In genomic region chr6:156395276-156395675, GRCh38 we compare ENCODE assay signal across 9 cellular contexts.
DNase-seq lines count a peak whose midpoint lies in the region; ATAC-seq, FAIRE-seq and TF ChIP-seq lines count a peak whose summit lies in the region.
"Had no signal": no experiment of that assay in that cellular context is flagged by ENCODE, and none has a peak within 500 bp of the region (broad histone marks: within the 10 kb centered on the region; RNA-seq: fewer than 3 reads in every experiment).

No MANE protein-coding gene starts in this region.

- no peak overlapping the region for H3K4me3 Mint-ChIP-seq in CD14-positive monocyte

- H3K36me3 Mint-ChIP-seq in CD14-positive monocyte: no peaks in the 10 kb centered on the region

- DNase-seq in activated CD4-positive, alpha-beta T cell treated with anti-CD3 and anti-CD28 coated beads for 24 hours (ENCODE audit: low read depth in 2 of 2): peak; percentile 19 to 32
- DNase-seq in activated CD4-positive, alpha-beta T cell treated with anti-CD3 and anti-CD28 coated beads for 1 hour: no peak
- DNase-seq in activated effector memory CD4-positive, alpha-beta T cell treated with anti-CD3 and anti-CD28 coated beads, Interleukin-2, amount 50 U/mL, for 16 hours: peak; percentile 79
- DNase-seq in suprapubic skin (ENCODE audit: low spot score in 2 of 2): no peak
- DNase-seq in frontal cortex (ENCODE audit: low spot score in 2 of 2): no peak
- DNase-seq in NCI-H526 treated with DMSO at 0.1 percent for 48 hours (lab: John Stamatoyannopoulos, UW): no peak
- DNase-seq in CD14-positive monocyte (ENCODE audit: low spot score): no peak
- DNase-seq: right cardiac atrium had no signal

- 48% methylated on average over 6 of the region's 6 CpGs for WGBS in suprapubic skin

- H3K27ac Mint-ChIP-seq in CD14-positive monocyte: no peak overlapping the region

- peaks cover 40% of the 10 kb centered on the region for H3K4me1 ChIP-seq in suprapubic skin

- no peaks in the 10 kb centered on the region for H3K36me3 ChIP-seq in suprapubic skin

- no peak for FAIRE-seq in frontal cortex (lab: Jason Lieb, UNC)

- no peaks in the 10 kb centered on the region for H3K27me3 ChIP-seq in suprapubic skin

- no peak for TF ChIP-seq POLR2A in suprapubic skin (IDR thresholded peaks at IDR 0.05)

- peak overlapping the region; percentile 79 for H3K27ac ChIP-seq in suprapubic skin

- intact Hi-C loops in CD14-positive monocyte (cut with micrococcal nuclease): no loop called here

- no peak for TF ChIP-seq CTCF in suprapubic skin (IDR thresholded peaks at IDR 0.05)
- no peak for TF ChIP-seq CTCF in CD14-positive monocyte (IDR thresholded peaks at IDR 0.05)

- peaks cover 0 to 1% (median 0%) of the 10 kb centered on the region in 7 donors for H3K9me3 Mint-ChIP-seq in CD14-positive monocyte

- H3K4me3 ChIP-seq in suprapubic skin: no peak overlapping the region

- no peaks in the 10 kb centered on the region for H3K9me3 ChIP-seq in suprapubic skin

- peak; percentile 36 for ATAC-seq in HG03558 (IDR thresholded peaks at IDR 0.05; ENCODE audit: extremely low read depth, unreplicated experiment)
- ATAC-seq: right cardiac atrium had no signal

- H3K27me3 Mint-ChIP-seq in CD14-positive monocyte (ENCODE audit: low read depth in 3 of 3): peaks cover 0 to 5% (median 3%) of the 10 kb centered on the region in 3 donors

- peaks cover 4% of the 10 kb centered on the region for H3K4me1 Mint-ChIP-seq in CD14-positive monocyte

- TF ChIP-seq EP300 in suprapubic skin (IDR thresholded peaks at IDR 0.05): no peak

Comparison
In these comparisons a context has a peak if more than half of its experiments do, and no peak if none do; other contexts are left out.
1. DNase-seq: peak in activated CD4-positive, alpha-beta T cell treated with anti-CD3 and anti-CD28 coated beads for 24 hours (2 of 2) and activated effector memory CD4-positive, alpha-beta T cell treated with anti-CD3 and anti-CD28 coated beads, Interleukin-2, amount 50 U/mL, for 16 hours (single experiment); none in activated CD4-positive, alpha-beta T cell treated with anti-CD3 and anti-CD28 coated beads for 1 hour (single experiment), suprapubic skin (0 of 2), frontal cortex (0 of 2), NCI-H526 treated with DMSO at 0.1 percent for 48 hours (single experiment) and CD14-positive monocyte (single experiment).